24 cellular contexts compared by ENCODE assay signal in the genomic region with DNA sequence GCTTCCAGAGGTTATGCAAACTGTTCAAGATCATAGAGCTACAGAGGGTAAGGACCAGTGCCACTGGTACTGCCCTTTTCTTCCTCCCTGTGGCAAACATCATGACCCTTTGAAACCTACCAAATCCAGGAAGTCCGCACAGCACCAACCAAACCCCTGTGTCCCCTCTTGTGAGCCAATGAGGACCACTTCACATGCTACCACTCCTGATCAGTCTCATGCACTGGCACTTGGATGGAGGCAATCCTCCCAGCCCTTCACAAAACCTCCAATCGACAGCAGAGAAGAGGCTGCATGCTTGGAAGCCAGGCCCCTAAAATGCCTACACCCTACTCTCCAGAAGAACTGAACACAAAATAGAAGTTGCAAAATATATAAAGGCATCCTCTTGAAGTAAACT.
DNase-seq lines count a peak whose midpoint lies in the region; ATAC-seq, FAIRE-seq and TF ChIP-seq lines count a peak whose summit lies in the region.
"Had no signal": no experiment of that assay in that cellular context is flagged by ENCODE, and none has a peak within 500 bp of the region (broad histone marks: within the 10 kb centered on the region; RNA-seq: fewer than 3 reads in every experiment).

No MANE protein-coding gene starts in this region.

- peak; percentile 36 for FAIRE-seq in HTR-8/SVneo (lab: Jason Lieb, UNC)
- FAIRE-seq: RCC 7860 had no signal

- H3K4me1 Mint-ChIP-seq in WTC11 (peaks cover 65% of the 10 kb centered on the region), mesothelial cell of epicardium (peaks cover 43% of the 10 kb centered on the region)

- intact Hi-C loops in thyroid gland (cut with DNase I): no loop called here

- no peaks in the 10 kb centered on the region for H3K27me3 Mint-ChIP-seq in WTC11 (ENCODE audit: low read depth)
- no peaks in the 10 kb centered on the region for H3K27me3 Mint-ChIP-seq in mesothelial cell of epicardium (ENCODE audit: low read depth)
- H3K27me3 Mint-ChIP-seq: CD4-positive, alpha-beta T cell had no signal

- H3K36me3 ChIP-seq in thyroid gland: no peaks in the 10 kb centered on the region
- H3K36me3 ChIP-seq: BE2C had no signal

- H3K27ac Mint-ChIP-seq in WTC11: 0 out of 2 replicates have a peak overlapping the region, but pooled peaks have one; percentile 25
- peak overlapping the region; percentile 80 for H3K27ac Mint-ChIP-seq in mesothelial cell of epicardium
- H3K27ac Mint-ChIP-seq: CD4-positive, alpha-beta T cell; GM23338 had no signal

- no peaks in the 10 kb centered on the region for H3K27me3 ChIP-seq in thyroid gland
- H3K27me3 ChIP-seq: BE2C, SJSA1 had no signal

- H3K36me3 Mint-ChIP-seq in WTC11 (no peaks in the 10 kb centered on the region; the same call in 1 of the 2 replicates), mesothelial cell of epicardium (peaks cover 28% of the 10 kb centered on the region)

- TF ChIP-seq POLR2A in thyroid gland (IDR thresholded peaks at IDR 0.05): no peak

- POLR2A ChIA-PET in WTC11 (lab: Charles Lee): interaction anchor here (0.6 kb wide), 1 partner anchor 473 kb away, joined by 5 read pairs; no protein-coding TSS in a partner anchor

- no peak for ATAC-seq in WTC11
- ATAC-seq in GM21717 (IDR thresholded peaks at IDR 0.05; ENCODE audit: unreplicated experiment): no peak
- no peak for ATAC-seq in HG03097 (IDR thresholded peaks at IDR 0.05; ENCODE audit: low FRiP score, unreplicated experiment)
- ATAC-seq: GM23338 had no signal

- CTCF ChIA-PET in WTC11 (lab: Charles Lee): no interaction called here

- H3K9me3 Mint-ChIP-seq in WTC11 (no peaks in the 10 kb centered on the region), mesothelial cell of epicardium (peaks cover 4% of the 10 kb centered on the region)
- H3K9me3 Mint-ChIP-seq: CD4-positive, alpha-beta T cell; GM23338 had no signal

- TF ChIP-seq CTCF in WTC11 (IDR thresholded peaks at IDR 0.05) (no peak), mesothelial cell of epicardium (IDR thresholded peaks at IDR 0.05; ENCODE audit: unreplicated experiment) (no peak), thyroid gland (IDR thresholded peaks at IDR 0.05) (no peak)

- peak overlapping the region in 2 of 3 donors; percentile 94 to 95 for H3K27ac ChIP-seq in thyroid gland
- H3K27ac ChIP-seq: HL-60, KMS-11, SJSA1 had no signal

- WGBS in thyroid gland, 2 donors: 64 to 76% methylated on average over 2 of the region's 2 CpGs

- no peak overlapping the region for H3K4me3 Mint-ChIP-seq in WTC11
- H3K4me3 Mint-ChIP-seq in mesothelial cell of epicardium: no peak overlapping the region
- H3K4me3 Mint-ChIP-seq: CD4-positive, alpha-beta T cell; GM23338 had no signal

- peaks cover 52 to 65% of the 10 kb centered on the region in 2 donors for H3K4me1 ChIP-seq in thyroid gland
- H3K4me1 ChIP-seq: BE2C had no signal

- no peak for DNase-seq in HTR-8/SVneo (ENCODE audit: insufficient read length, low spot score)
- no peak for DNase-seq in WTC11 (ENCODE audit: low spot score)
- DNase-seq in mesothelial cell of epicardium (ENCODE audit: low spot score in 2 of 2, unreplicated experiment in 2 of 2): no peak
- no peak for DNase-seq in thyroid gland
- no peak for DNase-seq in NCI-H2107 treated with DMSO at 0.1 percent for 48 hours (lab: John Stamatoyannopoulos, UW; ENCODE audit: unreplicated experiment)
- DNase-seq: BE2C; CD4-positive, alpha-beta T cell; COR-L47; DMS79; NCI-H1105; NCI-H146; NCI-H2029; NCI-H2171; NCI-H345; NCI-H524; NCI-H774 had no signal

- H3K9me3 ChIP-seq in thyroid gland: no peaks in the 10 kb centered on the region
- H3K9me3 ChIP-seq: BE2C, HAP-1, SJSA1 had no signal

- H3K4me3 ChIP-seq in thyroid gland (replicated peaks in 1 of 3): no peak overlapping the region
- H3K4me3 ChIP-seq: GM23338, HAP-1, SJSA1 had no signal

TF ChIP-seq in WTC11, 78 proteins besides CTCF, POLR2A, EP300 and RAD21:
- TF ChIP-seq GABPB1 (CRISPR knock-in tag; IDR thresholded peaks at IDR 0.05) (no peak), GTF2I (CRISPR knock-in tag; conservative IDR thresholded peaks at IDR 0.05) (no peak), ZNF138 (CRISPR knock-in tag; conservative IDR thresholded peaks at IDR 0.05) (no peak), SOX15 (CRISPR knock-in tag; IDR thresholded peaks at IDR 0.05) (no peak), ZNF396 (CRISPR knock-in tag; IDR thresholded peaks at IDR 0.05; ENCODE audit: borderline replicate concordance) (no peak), NR1H2 (CRISPR knock-in tag; IDR thresholded peaks at IDR 0.05) (no peak)
- TF ChIP-seq, protein P1, sequence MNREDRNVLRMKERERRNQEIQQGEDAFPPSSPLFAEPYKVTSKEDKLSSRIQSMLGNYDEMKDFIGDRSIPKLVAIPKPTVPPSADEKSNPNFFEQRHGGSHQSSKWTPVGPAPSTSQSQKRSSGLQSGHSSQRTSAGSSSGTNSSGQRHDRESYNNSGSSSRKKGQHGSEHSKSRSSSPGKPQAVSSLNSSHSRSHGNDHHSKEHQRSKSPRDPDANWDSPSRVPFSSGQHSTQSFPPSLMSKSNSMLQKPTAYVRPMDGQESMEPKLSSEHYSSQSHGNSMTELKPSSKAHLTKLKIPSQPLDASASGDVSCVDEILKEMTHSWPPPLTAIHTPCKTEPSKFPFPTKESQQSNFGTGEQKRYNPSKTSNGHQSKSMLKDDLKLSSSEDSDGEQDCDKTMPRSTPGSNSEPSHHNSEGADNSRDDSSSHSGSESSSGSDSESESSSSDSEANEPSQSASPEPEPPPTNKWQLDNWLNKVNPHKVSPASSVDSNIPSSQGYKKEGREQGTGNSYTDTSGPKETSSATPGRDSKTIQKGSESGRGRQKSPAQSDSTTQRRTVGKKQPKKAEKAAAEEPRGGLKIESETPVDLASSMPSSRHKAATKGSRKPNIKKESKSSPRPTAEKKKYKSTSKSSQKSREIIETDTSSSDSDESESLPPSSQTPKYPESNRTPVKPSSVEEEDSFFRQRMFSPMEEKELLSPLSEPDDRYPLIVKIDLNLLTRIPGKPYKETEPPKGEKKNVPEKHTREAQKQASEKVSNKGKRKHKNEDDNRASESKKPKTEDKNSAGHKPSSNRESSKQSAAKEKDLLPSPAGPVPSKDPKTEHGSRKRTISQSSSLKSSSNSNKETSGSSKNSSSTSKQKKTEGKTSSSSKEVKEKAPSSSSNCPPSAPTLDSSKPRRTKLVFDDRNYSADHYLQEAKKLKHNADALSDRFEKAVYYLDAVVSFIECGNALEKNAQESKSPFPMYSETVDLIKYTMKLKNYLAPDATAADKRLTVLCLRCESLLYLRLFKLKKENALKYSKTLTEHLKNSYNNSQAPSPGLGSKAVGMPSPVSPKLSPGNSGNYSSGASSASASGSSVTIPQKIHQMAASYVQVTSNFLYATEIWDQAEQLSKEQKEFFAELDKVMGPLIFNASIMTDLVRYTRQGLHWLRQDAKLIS (CRISPR knock-in tag; IDR thresholded peaks at IDR 0.05; ENCODE audit: borderline replicate concordance): no peak
TF ChIP-seq in WTC11: peak in this region for 0.
